ENCODE assay signal across 27 cellular contexts in the genomic region with DNA sequence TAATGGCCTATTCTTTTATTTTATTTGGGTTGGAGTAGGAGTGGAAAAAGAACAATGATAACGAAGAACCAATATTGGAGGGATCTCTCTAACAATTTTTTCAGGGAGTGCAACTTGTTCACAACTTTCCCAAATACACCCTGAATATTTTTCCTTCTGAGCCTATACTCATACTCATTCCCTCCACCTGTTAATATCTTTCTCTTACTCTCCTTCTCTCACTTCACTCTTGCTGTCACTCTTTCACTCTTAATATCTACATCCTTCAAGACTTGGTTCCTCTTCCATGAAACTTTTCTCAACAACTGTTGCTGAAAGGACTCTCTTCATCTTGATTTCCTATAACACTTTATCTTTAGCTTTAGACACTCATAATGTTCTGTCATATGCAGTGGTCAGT. TPM values are rescaled to one million over a fixed set of nuclear protein-coding genes. Genes with fewer than 3 reads are reported as not detected.
"Had no signal": no experiment of that assay in that cellular context is flagged by ENCODE, and none has a peak within 500 bp of the region (broad histone marks: within the 10 kb centered on the region; RNA-seq: fewer than 3 reads in every experiment).

No MANE protein-coding gene starts in this region.

- H3K4me1 ChIP-seq: Peyer's patch had no signal

- H3K36me3 ChIP-seq: Peyer's patch, SJSA1 had no signal

- H3K36me3 Mint-ChIP-seq: brain, WTC11 had no signal

- H3K27ac Mint-ChIP-seq: activated CD8-positive, alpha-beta T cell treated with anti-CD3 and anti-CD28 coated beads, Interleukin-2, amount 10 ng/mL, durations not matched to agents 7 days and 5 days; WTC11 had no signal

- H3K27me3 ChIP-seq: Peyer's patch, SJSA1 had no signal

- H3K4me3 Mint-ChIP-seq: activated CD8-positive, alpha-beta T cell treated with anti-CD3 and anti-CD28 coated beads, Interleukin-2, amount 10 ng/mL, durations not matched to agents 7 days and 5 days; brain; WTC11 had no signal

- FAIRE-seq: astrocyte, K562 had no signal

- DNase-seq: activated CD4-positive, alpha-beta T cell treated with anti-CD3 and anti-CD28 coated beads for 48 hours; activated CD4-positive, alpha-beta T cell treated with anti-CD3 and anti-CD28 coated beads, Interleukin-2, amount 50 U/mL, for 4 hours; activated CD4-positive, CD25-positive, alpha-beta regulatory T cell treated with anti-CD3 and anti-CD28 coated beads, Interleukin-2, amount 50 U/mL, for 72 hours; activated CD8-positive, alpha-beta memory T cell treated with anti-CD3 and anti-CD28 coated beads, Interleukin-2, amount 50 U/mL, for 48 hours; activated CD8-positive, alpha-beta T cell treated with anti-CD3 and anti-CD28 coated beads, Interleukin-2, amount 10 ng/mL, durations not matched to agents 7 days and 5 days; activated naive CD4-positive, alpha-beta T cell treated with anti-CD3 and anti-CD28 coated beads, Interleukin-2, amount 50 U/mL, for 16 hours; activated T-cell treated with anti-CD3 and anti-CD28 coated beads, Interleukin-2, amount 50 U/mL, for 1 hour; Karpas-422; MM.1S; NCI-H1105; NCI-H1436; NCI-H1694 treated with DMSO at 0.1 percent for 48 hours; NCI-H2081; NCI-H446 treated with DMSO at 0.1 percent for 48 hours; NCI-H524 treated with DMSO at 0.1 percent for 48 hours; NCI-H774; Peyer's patch; Right ventricle myocardium superior; SW 1271 had no signal

- H3K4me3 ChIP-seq: K562, Peyer's patch, SJSA1 had no signal

- H3K9me3 ChIP-seq: Peyer's patch, SJSA1 had no signal

- H3K27ac ChIP-seq: Peyer's patch, RWPE1, SJSA1 had no signal

- ATAC-seq: activated CD8-positive, alpha-beta T cell treated with anti-CD3 and anti-CD28 coated beads, Interleukin-2, amount 10 ng/mL, durations not matched to agents 7 days and 5 days; K562; SK-N-SH treated with all-trans-retinoic acid at 6 μM for 48 hours; WTC11 had no signal

RNA-seq across cellular contexts. Expression of a gene that starts 39.0 kb away (rescaled TPM):
- total RNA-seq: activated CD8-positive, alpha-beta T cell treated with anti-CD3 and anti-CD28 coated beads, Interleukin-2, amount 10 ng/mL, durations not matched to agents 7 days and 5 days; astrocyte; K562; SJSA1; T-helper 1 cell treated with Interleukin-12 subunit alpha and Interleukin-12 subunit beta and Interleukin-4 antibody, amounts not matched to agents 30 ng/mL and 1 ng/mL, for 36 hours; WTC11 had no signal
